ENCODE assay signal across 8 cellular contexts in the genomic region with DNA sequence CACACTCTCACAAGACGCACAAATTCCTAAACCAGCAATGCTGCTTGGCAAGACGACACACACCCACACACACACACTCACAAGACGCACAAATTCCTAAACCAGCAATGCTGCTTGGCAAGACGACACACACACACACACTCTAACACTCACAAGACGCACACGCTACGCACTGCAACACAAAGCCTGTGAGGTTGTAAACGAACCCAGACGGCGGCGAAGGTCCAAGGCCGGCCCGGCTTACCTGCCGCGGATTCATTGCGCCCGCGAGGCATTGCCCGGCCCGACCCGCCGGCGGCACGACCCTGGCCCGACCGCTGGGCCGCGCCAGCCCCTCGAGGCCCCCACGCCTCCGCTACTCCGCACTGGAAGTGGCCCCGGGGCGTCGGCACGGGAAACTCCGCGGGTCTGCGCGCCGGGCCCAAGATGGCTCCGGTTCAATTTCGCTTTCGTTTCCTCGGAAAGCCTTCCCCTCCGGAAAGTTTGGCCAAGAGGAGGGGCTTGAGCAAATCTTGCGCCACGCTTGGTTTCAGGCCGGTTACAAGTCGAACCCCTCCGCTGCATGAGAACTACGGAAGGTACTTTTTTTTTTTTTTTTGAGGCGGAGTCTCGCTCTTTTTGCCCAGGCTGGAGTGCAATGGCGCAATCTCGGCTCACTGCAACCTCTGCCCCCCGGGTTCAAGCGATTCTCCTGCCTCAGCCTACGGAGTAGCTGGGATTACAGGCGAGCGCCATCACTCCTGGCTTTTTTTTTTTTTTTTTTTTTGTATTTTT. TPM values are rescaled to one million over a fixed set of nuclear protein-coding genes. Genes with fewer than 3 reads are reported as not detected.
DNase-seq lines count a peak whose midpoint lies in the region; ATAC-seq and TF ChIP-seq lines count a peak whose summit lies in the region.

A gene with protein sequence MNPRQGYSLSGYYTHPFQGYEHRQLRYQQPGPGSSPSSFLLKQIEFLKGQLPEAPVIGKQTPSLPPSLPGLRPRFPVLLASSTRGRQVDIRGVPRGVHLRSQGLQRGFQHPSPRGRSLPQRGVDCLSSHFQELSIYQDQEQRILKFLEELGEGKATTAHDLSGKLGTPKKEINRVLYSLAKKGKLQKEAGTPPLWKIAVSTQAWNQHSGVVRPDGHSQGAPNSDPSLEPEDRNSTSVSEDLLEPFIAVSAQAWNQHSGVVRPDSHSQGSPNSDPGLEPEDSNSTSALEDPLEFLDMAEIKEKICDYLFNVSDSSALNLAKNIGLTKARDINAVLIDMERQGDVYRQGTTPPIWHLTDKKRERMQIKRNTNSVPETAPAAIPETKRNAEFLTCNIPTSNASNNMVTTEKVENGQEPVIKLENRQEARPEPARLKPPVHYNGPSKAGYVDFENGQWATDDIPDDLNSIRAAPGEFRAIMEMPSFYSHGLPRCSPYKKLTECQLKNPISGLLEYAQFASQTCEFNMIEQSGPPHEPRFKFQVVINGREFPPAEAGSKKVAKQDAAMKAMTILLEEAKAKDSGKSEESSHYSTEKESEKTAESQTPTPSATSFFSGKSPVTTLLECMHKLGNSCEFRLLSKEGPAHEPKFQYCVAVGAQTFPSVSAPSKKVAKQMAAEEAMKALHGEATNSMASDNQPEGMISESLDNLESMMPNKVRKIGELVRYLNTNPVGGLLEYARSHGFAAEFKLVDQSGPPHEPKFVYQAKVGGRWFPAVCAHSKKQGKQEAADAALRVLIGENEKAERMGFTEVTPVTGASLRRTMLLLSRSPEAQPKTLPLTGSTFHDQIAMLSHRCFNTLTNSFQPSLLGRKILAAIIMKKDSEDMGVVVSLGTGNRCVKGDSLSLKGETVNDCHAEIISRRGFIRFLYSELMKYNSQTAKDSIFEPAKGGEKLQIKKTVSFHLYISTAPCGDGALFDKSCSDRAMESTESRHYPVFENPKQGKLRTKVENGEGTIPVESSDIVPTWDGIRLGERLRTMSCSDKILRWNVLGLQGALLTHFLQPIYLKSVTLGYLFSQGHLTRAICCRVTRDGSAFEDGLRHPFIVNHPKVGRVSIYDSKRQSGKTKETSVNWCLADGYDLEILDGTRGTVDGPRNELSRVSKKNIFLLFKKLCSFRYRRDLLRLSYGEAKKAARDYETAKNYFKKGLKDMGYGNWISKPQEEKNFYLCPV (minus strand): TSS at position 439 of the 774 bp plus-strand sequence. CDS start 180 bp downstream, at position 259.

- H3K9me3 ChIP-seq in right cardiac atrium (ENCODE audit: control insufficient read depth, low read length) (no peaks in the 10 kb centered on the region), vagina (no peaks in the 10 kb centered on the region)

- H3K36me3 ChIP-seq in rectal smooth muscle tissue (ENCODE audit: control insufficient read depth, insufficient read depth, low read length) (no peaks in the 10 kb centered on the region), vagina (no peaks in the 10 kb centered on the region)

- DNase-seq in GM12864 (ENCODE audit: low read depth) (peak; percentile 97), NCI-H1417 treated with DMSO at 0.1 percent for 48 hours (lab: John Stamatoyannopoulos, UW) (peak; percentile 11), right cardiac atrium (peak; percentile 93 to 96 (median 95)), vagina (ENCODE audit: extremely low spot score in 2 of 2) (peak in 1 of 2 donors; percentile 97)

- TF ChIP-seq CTCF in GM12864 (IDR thresholded peaks at IDR 0.05; ENCODE audit: low read depth, low read length, missing control alignments) (no peak), vagina (IDR thresholded peaks at IDR 0.05) (no peak)

- peak in 1 of 2 donors; percentile 47 for TF ChIP-seq POLR2A in vagina (IDR thresholded peaks at IDR 0.05)

- H3K27me3 ChIP-seq in right cardiac atrium (ENCODE audit: control insufficient read depth, insufficient read depth) (no peaks in the 10 kb centered on the region), rectal smooth muscle tissue (ENCODE audit: control insufficient read depth, insufficient read depth, low read length) (no peaks in the 10 kb centered on the region), vagina (no peaks in the 10 kb centered on the region)

- intact Hi-C loops in T-helper 2 cell treated with Interferon-gamma antibody and Interleukin-4, amounts not matched to agents 100 ng/mL and 5 ng/mL, for 36 hours (cut with micrococcal nuclease), result loop anchor here (1.0 to 5.0 kb wide), 4 partner anchors 50 to 386 kb away; a partner anchor contains a TSS
- intact Hi-C loops in right cardiac atrium (cut with DNase I), result no loop called here
- intact Hi-C loops in vagina (cut with DNase I), result no loop called here

- H3K4me1 ChIP-seq in right cardiac atrium (ENCODE audit: control insufficient read depth, insufficient read depth, low read length) (peaks cover 10% of the 10 kb centered on the region), rectal smooth muscle tissue (ENCODE audit: control insufficient read depth, insufficient read depth, low read length) (peaks cover 7% of the 10 kb centered on the region), vagina (peaks cover 53% of the 10 kb centered on the region)

- under 1% methylated on average over 61 of the region's 61 CpGs for WGBS in right cardiac atrium

- H3K27ac ChIP-seq in angular gyrus (ENCODE audit: low read depth, low read length), result peak within 1 kb of the TSS; percentile 90
- H3K27ac ChIP-seq in right cardiac atrium (ENCODE audit: low read length), result peak within 1 kb of the TSS; percentile 95
- H3K27ac ChIP-seq in rectal smooth muscle tissue (ENCODE audit: low read depth, low read length), result peak within 1 kb of the TSS; percentile 93
- peak within 1 kb of the TSS; percentile 97 for H3K27ac ChIP-seq in vagina

- peak within 1 kb of the TSS; percentile 75 for H3K9ac ChIP-seq in rectal smooth muscle tissue (ENCODE audit: low read length)

- ATAC-seq in HG02759 (IDR thresholded peaks at IDR 0.05; ENCODE audit: unreplicated experiment) (peak; percentile 65), right cardiac atrium (peak; percentile 93 to 94)

- H3K4me3 ChIP-seq in GM12864 (ENCODE audit: low read depth, low read length) (peak within 1 kb of the TSS; percentile 73), right cardiac atrium (ENCODE audit: low read length) (peak within 1 kb of the TSS; percentile 85), rectal smooth muscle tissue (ENCODE audit: low read length) (peak within 1 kb of the TSS; percentile 88), vagina (peak within 1 kb of the TSS; percentile 76 to 83)

RNA-seq across cellular contexts. Expression of the gene that starts here (rescaled TPM):
- 282 and 295 TPM in 2 replicates for total RNA-seq in T-helper 2 cell treated with Interferon-gamma antibody and Interleukin-4, amounts not matched to agents 100 ng/mL and 5 ng/mL, for 36 hours
- total RNA-seq in right cardiac atrium (10 to 100 TPM; 66.2 to 80.9 (median 70.4) TPM), vagina (92.1 TPM)
- 21.2 TPM for polyA plus RNA-seq in right cardiac atrium
